Comparison of ENCODE assay signal across 1 cellular context in the genomic region with DNA sequence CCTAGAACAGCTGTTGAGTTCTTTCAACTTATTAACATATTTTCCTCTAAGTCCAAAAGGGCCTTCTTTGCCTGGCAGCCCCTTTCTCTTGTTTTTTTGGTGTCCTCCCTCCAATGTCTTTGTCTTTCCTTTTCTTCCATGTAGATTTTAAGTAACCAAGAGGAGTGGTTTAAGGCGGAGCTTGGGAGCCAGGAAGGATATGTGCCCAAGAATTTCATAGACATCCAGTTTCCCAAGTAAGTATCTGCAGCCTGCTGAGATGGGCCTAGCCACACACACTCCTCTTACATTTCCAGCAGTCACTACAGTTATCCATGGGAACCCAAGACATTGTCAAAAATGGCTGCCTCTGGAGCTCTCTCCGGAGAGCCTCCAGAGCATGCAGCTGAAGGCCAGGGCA.
TF ChIP-seq lines count a peak whose summit lies in the region.

No MANE protein-coding gene starts in this region.

TF ChIP-seq in GM23338, 12 proteins besides CTCF, POLR2A, EP300 and RAD21 (continued from another document):
- TF ChIP-seq, protein P1, sequence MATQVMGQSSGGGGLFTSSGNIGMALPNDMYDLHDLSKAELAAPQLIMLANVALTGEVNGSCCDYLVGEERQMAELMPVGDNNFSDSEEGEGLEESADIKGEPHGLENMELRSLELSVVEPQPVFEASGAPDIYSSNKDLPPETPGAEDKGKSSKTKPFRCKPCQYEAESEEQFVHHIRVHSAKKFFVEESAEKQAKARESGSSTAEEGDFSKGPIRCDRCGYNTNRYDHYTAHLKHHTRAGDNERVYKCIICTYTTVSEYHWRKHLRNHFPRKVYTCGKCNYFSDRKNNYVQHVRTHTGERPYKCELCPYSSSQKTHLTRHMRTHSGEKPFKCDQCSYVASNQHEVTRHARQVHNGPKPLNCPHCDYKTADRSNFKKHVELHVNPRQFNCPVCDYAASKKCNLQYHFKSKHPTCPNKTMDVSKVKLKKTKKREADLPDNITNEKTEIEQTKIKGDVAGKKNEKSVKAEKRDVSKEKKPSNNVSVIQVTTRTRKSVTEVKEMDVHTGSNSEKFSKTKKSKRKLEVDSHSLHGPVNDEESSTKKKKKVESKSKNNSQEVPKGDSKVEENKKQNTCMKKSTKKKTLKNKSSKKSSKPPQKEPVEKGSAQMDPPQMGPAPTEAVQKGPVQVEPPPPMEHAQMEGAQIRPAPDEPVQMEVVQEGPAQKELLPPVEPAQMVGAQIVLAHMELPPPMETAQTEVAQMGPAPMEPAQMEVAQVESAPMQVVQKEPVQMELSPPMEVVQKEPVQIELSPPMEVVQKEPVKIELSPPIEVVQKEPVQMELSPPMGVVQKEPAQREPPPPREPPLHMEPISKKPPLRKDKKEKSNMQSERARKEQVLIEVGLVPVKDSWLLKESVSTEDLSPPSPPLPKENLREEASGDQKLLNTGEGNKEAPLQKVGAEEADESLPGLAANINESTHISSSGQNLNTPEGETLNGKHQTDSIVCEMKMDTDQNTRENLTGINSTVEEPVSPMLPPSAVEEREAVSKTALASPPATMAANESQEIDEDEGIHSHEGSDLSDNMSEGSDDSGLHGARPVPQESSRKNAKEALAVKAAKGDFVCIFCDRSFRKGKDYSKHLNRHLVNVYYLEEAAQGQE (IDR thresholded peaks at IDR 0.05; ENCODE audit: unreplicated experiment), result no peak
- TF ChIP-seq STAT1 (IDR thresholded peaks at IDR 0.05; ENCODE audit: unreplicated experiment), result no peak
- no peak for TF ChIP-seq JUNB (IDR thresholded peaks at IDR 0.05; ENCODE audit: unreplicated experiment)
- TF ChIP-seq EZH2 (IDR thresholded peaks at IDR 0.05; ENCODE audit: low read depth, unreplicated experiment), result no peak
- no peak for TF ChIP-seq ZNF114 (CRISPR knock-in tag; IDR thresholded peaks at IDR 0.05)
